Comparison of ENCODE assay signal across 3 cellular contexts in genomic region chr22:38451864-38452263, GRCh38.
TF ChIP-seq lines count a peak whose summit lies in the region.

No MANE protein-coding gene starts in this region.

TF ChIP-seq in HEK293, 187 proteins besides CTCF, POLR2A, EP300 and RAD21:
- TF ChIP-seq GLIS1 (tag by site-specific recombination; IDR thresholded peaks at IDR 0.05) = no peak
- 0 out of 2 replicates have a peak, but pooled peaks have one; percentile 1 for TF ChIP-seq ZBTB48 (tag by site-specific recombination; IDR thresholded peaks at IDR 0.05)

TF ChIP-seq in K562, 482 proteins besides CTCF, POLR2A, EP300 and RAD21:
- no peak for TF ChIP-seq L3MBTL2 (IDR thresholded peaks at IDR 0.05)
- peak; percentile 71 for TF ChIP-seq RBM25 (IDR thresholded peaks at IDR 0.05; ENCODE audit: low read depth, low read length, severe bottlenecking)
- TF ChIP-seq ESRRA (IDR thresholded peaks at IDR 0.05; ENCODE audit: borderline replicate concordance, low read depth) = peak; percentile 77
- TF ChIP-seq BCOR (IDR thresholded peaks at IDR 0.05) = peak; percentile 48; the same call in 1 of the 2 replicates
- TF ChIP-seq KDM1A (IDR thresholded peaks at IDR 0.05) = no peak

TF ChIP-seq in H1, 55 proteins besides CTCF, POLR2A, EP300 and RAD21:
- TF ChIP-seq SP4 (IDR thresholded peaks at IDR 0.05; ENCODE audit: low read length) (no peak), GTF2F1 (IDR thresholded peaks at IDR 0.05; ENCODE audit: borderline replicate concordance, low read depth, low read length) (no peak), SIX5 (IDR thresholded peaks at IDR 0.05; ENCODE audit: low read depth, low read length) (no peak), PHF8 (conservative IDR thresholded peaks at IDR 0.05; ENCODE audit: low read depth, low read length) (no peak), SIN3A (conservative IDR thresholded peaks at IDR 0.05 in 1 of 2, IDR thresholded peaks at IDR 0.05 in 1 of 2; ENCODE audit: low read depth in 1 of 2, low read length in 2 of 2) (no peak), HDAC2 (IDR thresholded peaks at IDR 0.05; ENCODE audit: borderline replicate concordance in 1 of 2, low read depth in 2 of 2, low read length in 2 of 2) (no peak), SP1 (IDR thresholded peaks at IDR 0.05; ENCODE audit: low read depth, low read length) (no peak), MAFK (IDR thresholded peaks at IDR 0.05; ENCODE audit: low read depth, low read length) (no peak), KDM5A (IDR thresholded peaks at IDR 0.05; ENCODE audit: low read length) (no peak), CREB1 (IDR thresholded peaks at IDR 0.05) (no peak), ASH2L (IDR thresholded peaks at IDR 0.05; ENCODE audit: low read length) (no peak), JUND (IDR thresholded peaks at IDR 0.05; ENCODE audit: low read length) (no peak), CBX8 (IDR thresholded peaks at IDR 0.05; ENCODE audit: borderline replicate concordance, low read depth, low read length) (no peak)
- TF ChIP-seq, protein P1, sequence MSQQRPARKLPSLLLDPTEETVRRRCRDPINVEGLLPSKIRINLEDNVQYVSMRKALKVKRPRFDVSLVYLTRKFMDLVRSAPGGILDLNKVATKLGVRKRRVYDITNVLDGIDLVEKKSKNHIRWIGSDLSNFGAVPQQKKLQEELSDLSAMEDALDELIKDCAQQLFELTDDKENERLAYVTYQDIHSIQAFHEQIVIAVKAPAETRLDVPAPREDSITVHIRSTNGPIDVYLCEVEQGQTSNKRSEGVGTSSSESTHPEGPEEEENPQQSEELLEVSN (IDR thresholded peaks at IDR 0.05) = no peak
